ENCODE assay signal across 1 cellular context in genomic region chr4:83535520-83535944, GRCh38.
TF ChIP-seq lines count a peak whose summit lies in the region.

No MANE protein-coding gene starts in this region.

TF ChIP-seq in GM12878, 131 proteins besides CTCF, POLR2A, EP300 and RAD21:
- no peak for TF ChIP-seq REST (IDR thresholded peaks at IDR 0.05; ENCODE audit: low read depth, low read length)
- no peak for TF ChIP-seq CUX1 (IDR thresholded peaks at IDR 0.05; ENCODE audit: insufficient replicate concordance, low read depth, low read length)
- no peak for TF ChIP-seq ATF2 (IDR thresholded peaks at IDR 0.05; ENCODE audit: low read length)
- TF ChIP-seq YY1 (IDR thresholded peaks at IDR 0.05; ENCODE audit: low read depth, low read length) = no peak
- TF ChIP-seq RELA (IDR thresholded peaks at IDR 0.05; ENCODE audit: borderline replicate concordance, partially characterized antibody) = no peak
- no peak for TF ChIP-seq CEBPB (IDR thresholded peaks at IDR 0.05; ENCODE audit: borderline replicate concordance in 1 of 2, low read depth in 2 of 2, low read length in 2 of 2)
- TF ChIP-seq ZBTB11 (CRISPR knock-in tag; IDR thresholded peaks at IDR 0.05) = no peak
- no peak for TF ChIP-seq EGR1 (IDR thresholded peaks at IDR 0.05; ENCODE audit: borderline replicate concordance in 1 of 2, low read depth in 2 of 2, low read length in 2 of 2)
- no peak for TF ChIP-seq ZBTB4 (CRISPR knock-in tag; IDR thresholded peaks at IDR 0.05)
- TF ChIP-seq ZNF687 (IDR thresholded peaks at IDR 0.05) = no peak; the same call in 1 of the 2 replicates
- TF ChIP-seq KDM1A (IDR thresholded peaks at IDR 0.05; ENCODE audit: borderline replicate concordance) = no peak
- TF ChIP-seq CREM (IDR thresholded peaks at IDR 0.05; ENCODE audit: low read depth) = no peak
- TF ChIP-seq IKZF1 (conservative IDR thresholded peaks at IDR 0.05) = no peak
- TF ChIP-seq SREBF2 (IDR thresholded peaks at IDR 0.05; ENCODE audit: low read length) = no peak
- no peak for TF ChIP-seq NR2F1 (conservative IDR thresholded peaks at IDR 0.05)
